Comparison of ENCODE assay signal across 34 cellular contexts in genomic region chr14:61255968-61256367, GRCh38. TPM values are rescaled to one million over a fixed set of nuclear protein-coding genes. Genes with fewer than 3 reads are reported as not detected.
"Had no signal": no experiment of that assay in that cellular context is flagged by ENCODE, and none has a peak within 500 bp of the region (broad histone marks: within the 10 kb centered on the region; RNA-seq: fewer than 3 reads in every experiment).

No MANE protein-coding gene starts in this region.

- H3K9ac ChIP-seq: KMS-11 had no signal

- H3K4me3 Mint-ChIP-seq: activated CD4-positive, alpha-beta memory T cell treated with anti-CD3 and anti-CD28 coated beads, Interleukin-2, amount 10 ng/mL, durations not matched to agents 7 days and 5 days; activated CD8-positive, alpha-beta memory T cell treated with anti-CD3 and anti-CD28 coated beads, Interleukin-2, amount 10 ng/mL, durations not matched to agents 7 days and 5 days; activated naive CD4-positive, alpha-beta T cell treated with anti-CD3 and anti-CD28 coated beads, Interleukin-2, amount 10 ng/mL, durations not matched to agents 7 days and 5 days; activated naive CD8-positive, alpha-beta T cell; activated naive CD8-positive, alpha-beta T cell treated with anti-CD3 and anti-CD28 coated beads, Interleukin-2, amount 50 U/mL, for 24 hours; brain; T-cell had no signal

- H3K27me3 ChIP-seq: SJCRH30 had no signal

- H3K4me2 ChIP-seq: KMS-11 had no signal

- H3K9me3 ChIP-seq: SJCRH30 had no signal

- ATAC-seq: activated CD8-positive, alpha-beta memory T cell treated with anti-CD3 and anti-CD28 coated beads, Interleukin-2, amount 10 ng/mL, durations not matched to agents 7 days and 5 days; activated naive CD8-positive, alpha-beta T cell treated with anti-CD3 and anti-CD28 coated beads, Interleukin-2, amount 50 U/mL, for 24 hours; Panc1; T-cell had no signal

- H3K27ac ChIP-seq: KMS-11, SJCRH30, SK-N-MC, WERI-Rb-1 had no signal

- H3K36me3 ChIP-seq: SJCRH30, WERI-Rb-1 had no signal

- DNase-seq: activated CD4-positive, alpha-beta memory T cell treated with anti-CD3 and anti-CD28 coated beads, Interleukin-2, amount 10 ng/mL, durations not matched to agents 7 days and 5 days; activated CD4-positive, alpha-beta T cell treated with anti-CD3 and anti-CD28 coated beads for 1 hour; activated CD4-positive, alpha-beta T cell treated with anti-CD3 and anti-CD28 coated beads for 48 hours; activated CD4-positive, CD25-positive, alpha-beta regulatory T cell; activated CD8-positive, alpha-beta memory T cell treated with anti-CD3 and anti-CD28 coated beads for 24 hours; activated CD8-positive, alpha-beta memory T cell treated with anti-CD3 and anti-CD28 coated beads, Interleukin-2, amount 10 ng/mL, durations not matched to agents 7 days and 5 days; activated CD8-positive, alpha-beta memory T cell treated with anti-CD3 and anti-CD28 coated beads, Interleukin-2, amount 50 U/mL, for 48 hours; activated effector memory CD4-positive, alpha-beta T cell treated with Interleukin-2 at 50 U/mL for 16 hours; activated naive CD4-positive, alpha-beta T cell treated with anti-CD3 and anti-CD28 coated beads, Interleukin-2, amount 10 ng/mL, durations not matched to agents 7 days and 5 days; activated naive CD8-positive, alpha-beta T cell treated with anti-CD3 and anti-CD28 coated beads, Interleukin-2, amount 50 U/mL, for 24 hours; activated T-cell treated with anti-CD3 and anti-CD28 coated beads, Interleukin-2, amount 50 U/mL, for 48 hours; anterior cingulate cortex; caudate nucleus; cerebellar nuclear complex; MM.1S; MV-4-11; NCI-H1092; NCI-H187 treated with DMSO at 0.1 percent for 48 hours; NCI-H2081; NCI-H345; NCI-H524 treated with DMSO at 0.1 percent for 48 hours; SHP77; SJCRH30; T-cell; T-helper 2 cell; T-helper 9 cell; WERI-Rb-1 had no signal

- H3K9me3 Mint-ChIP-seq: activated CD4-positive, alpha-beta memory T cell treated with anti-CD3 and anti-CD28 coated beads, Interleukin-2, amount 10 ng/mL, durations not matched to agents 7 days and 5 days; activated naive CD4-positive, alpha-beta T cell treated with anti-CD3 and anti-CD28 coated beads, Interleukin-2, amount 10 ng/mL, durations not matched to agents 7 days and 5 days; activated naive CD8-positive, alpha-beta T cell treated with anti-CD3 and anti-CD28 coated beads, Interleukin-2, amount 50 U/mL, for 24 hours; T-cell had no signal

- H3K4me1 Mint-ChIP-seq: activated naive CD4-positive, alpha-beta T cell treated with anti-CD3 and anti-CD28 coated beads, Interleukin-2, amount 10 ng/mL, durations not matched to agents 7 days and 5 days; activated naive CD8-positive, alpha-beta T cell treated with anti-CD3 and anti-CD28 coated beads, Interleukin-2, amount 50 U/mL, for 24 hours had no signal

- H3K27ac Mint-ChIP-seq: activated CD4-positive, alpha-beta memory T cell treated with anti-CD3 and anti-CD28 coated beads, Interleukin-2, amount 10 ng/mL, durations not matched to agents 7 days and 5 days; activated CD8-positive, alpha-beta memory T cell treated with anti-CD3 and anti-CD28 coated beads, Interleukin-2, amount 10 ng/mL, durations not matched to agents 7 days and 5 days; activated naive CD4-positive, alpha-beta T cell treated with anti-CD3 and anti-CD28 coated beads, Interleukin-2, amount 10 ng/mL, durations not matched to agents 7 days and 5 days; activated naive CD8-positive, alpha-beta T cell; activated naive CD8-positive, alpha-beta T cell treated with anti-CD3 and anti-CD28 coated beads, Interleukin-2, amount 50 U/mL, for 24 hours; brain; T-cell had no signal

- H3K4me3 ChIP-seq: SJCRH30, SK-N-MC had no signal

- H3K36me3 Mint-ChIP-seq: activated CD8-positive, alpha-beta memory T cell treated with anti-CD3 and anti-CD28 coated beads, Interleukin-2, amount 10 ng/mL, durations not matched to agents 7 days and 5 days; activated naive CD4-positive, alpha-beta T cell treated with anti-CD3 and anti-CD28 coated beads, Interleukin-2, amount 10 ng/mL, durations not matched to agents 7 days and 5 days; activated naive CD8-positive, alpha-beta T cell; brain; T-cell had no signal

RNA-seq across cellular contexts. Expression of gene TMEM30B, which starts 25.2 kb away (rescaled TPM):
- total RNA-seq: NCI-H460, RPMI7951 had no signal
